1 cellular context compared by ENCODE assay signal in genomic region chr12:2739069-2739468, GRCh38.
TF ChIP-seq lines count a peak whose summit lies in the region.

No MANE protein-coding gene starts in this region.

TF ChIP-seq in HEK293, 187 proteins besides CTCF, POLR2A, EP300 and RAD21 (continued from another document):
- TF ChIP-seq, protein P1, sequence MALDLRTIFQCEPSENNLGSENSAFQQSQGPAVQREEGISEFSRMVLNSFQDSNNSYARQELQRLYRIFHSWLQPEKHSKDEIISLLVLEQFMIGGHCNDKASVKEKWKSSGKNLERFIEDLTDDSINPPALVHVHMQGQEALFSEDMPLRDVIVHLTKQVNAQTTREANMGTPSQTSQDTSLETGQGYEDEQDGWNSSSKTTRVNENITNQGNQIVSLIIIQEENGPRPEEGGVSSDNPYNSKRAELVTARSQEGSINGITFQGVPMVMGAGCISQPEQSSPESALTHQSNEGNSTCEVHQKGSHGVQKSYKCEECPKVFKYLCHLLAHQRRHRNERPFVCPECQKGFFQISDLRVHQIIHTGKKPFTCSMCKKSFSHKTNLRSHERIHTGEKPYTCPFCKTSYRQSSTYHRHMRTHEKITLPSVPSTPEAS (tag by site-specific recombination; IDR thresholded peaks at IDR 0.05), result peak; percentile 83
- TF ChIP-seq KLF8 (tag by site-specific recombination; IDR thresholded peaks at IDR 0.05) (no peak), SALL2 (tag by site-specific recombination; IDR thresholded peaks at IDR 0.05; ENCODE audit: borderline replicate concordance) (no peak), GLIS2 (tag by site-specific recombination; IDR thresholded peaks at IDR 0.05) (no peak), BCL6B (tag by site-specific recombination; IDR thresholded peaks at IDR 0.05) (no peak), HOXD13 (CRISPR knock-in tag; IDR thresholded peaks at IDR 0.05; ENCODE audit: borderline replicate concordance) (no peak)
TF ChIP-seq in HEK293: peak in this region for 2.
